8 cellular contexts compared by ENCODE assay signal in the genomic region with DNA sequence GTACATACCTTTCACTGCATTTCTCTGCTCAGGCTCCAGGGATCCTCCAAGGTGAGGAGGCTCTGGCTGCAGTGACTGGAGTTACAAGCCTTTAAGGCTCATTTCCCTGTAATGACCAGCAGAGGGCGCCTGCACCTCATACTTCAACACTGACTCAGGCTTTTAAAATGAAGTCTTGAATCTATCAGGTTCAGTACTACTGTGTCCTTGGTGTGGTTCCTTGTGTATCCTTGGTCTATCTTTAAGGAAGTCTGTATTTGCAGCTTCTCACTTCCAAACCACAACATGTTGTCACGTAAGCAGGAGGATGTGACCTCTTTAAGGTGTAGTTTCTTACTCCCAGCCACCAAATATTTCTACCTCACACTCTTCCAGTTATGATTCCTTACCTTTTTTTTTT. TPM values are rescaled to one million over a fixed set of nuclear protein-coding genes. Genes with fewer than 3 reads are reported as not detected.
DNase-seq lines count a peak whose midpoint lies in the region; ATAC-seq and TF ChIP-seq lines count a peak whose summit lies in the region.

No MANE protein-coding gene starts in this region.

- POLR2A ChIA-PET in SK-N-SH (lab: Yijun Ruan, JAX) = no interaction called here

- TF ChIP-seq RAD21 in SK-N-SH (IDR thresholded peaks at IDR 0.05; ENCODE audit: low read length) = peak; percentile 95

- H3K27me3 ChIP-seq in SK-N-SH (ENCODE audit: insufficient read depth) (no peaks in the 10 kb centered on the region), prostate gland (replicated peaks; ENCODE audit: insufficient read depth) (no peaks in the 10 kb centered on the region), aorta (ENCODE audit: control insufficient read depth in 1 of 2, insufficient read depth in 2 of 2, low read length in 1 of 2) (no peaks in the 10 kb centered on the region)

- no peak for TF ChIP-seq EP300 in SK-N-SH (IDR thresholded peaks at IDR 0.05; ENCODE audit: borderline replicate concordance in 1 of 2, low read depth in 1 of 2, low read length in 1 of 2)

- peak; percentile 29 for DNase-seq in NCI-H1048 (lab: John Stamatoyannopoulos, UW)
- DNase-seq in SK-N-SH = peak; percentile 61
- DNase-seq in activated naive CD4-positive, alpha-beta T cell treated with anti-CD3 and anti-CD28 coated beads, Interleukin-2, amount 50 U/mL, for 16 hours = peak; percentile 52
- DNase-seq in Right ventricle myocardium inferior (ENCODE audit: missing footprints) = peak; percentile 80
- peak; percentile 86 for DNase-seq in prostate gland (ENCODE audit: low spot score)
- DNase-seq in aorta = peak; percentile 66 to 79

- H3K36me3 ChIP-seq in SK-N-SH (replicated peaks in 1 of 2; ENCODE audit: control insufficient read depth in 1 of 2, insufficient read depth in 2 of 2, low read length in 1 of 2) (peaks cover 34 to 44% of the 10 kb centered on the region in 2 experiments), prostate gland (no peaks in the 10 kb centered on the region), aorta (ENCODE audit: control insufficient read depth in 1 of 2, insufficient read depth in 2 of 2, low read length in 1 of 2) (no peaks in the 10 kb centered on the region)

- H3F3A ChIP-seq in SK-N-SH (replicated peaks; ENCODE audit: insufficient read depth) = peaks cover 9% of the 10 kb centered on the region

- H2AFZ ChIP-seq in SK-N-SH (ENCODE audit: low read depth) = no peak overlapping the region

- no peak for TF ChIP-seq POLR2A in prostate gland (IDR thresholded peaks at IDR 0.05)

- H3K4me1 ChIP-seq in SK-N-SH (ENCODE audit: control insufficient read depth in 1 of 2, insufficient read depth in 2 of 2, low read depth in 1 of 2, low read length in 1 of 2) = peaks cover 8 to 10% of the 10 kb centered on the region in 2 experiments
- no peaks in the 10 kb centered on the region for H3K4me1 ChIP-seq in prostate gland (replicated peaks)
- H3K4me1 ChIP-seq in aorta (ENCODE audit: control insufficient read depth in 1 of 2, insufficient read depth in 2 of 2, low read length in 2 of 2) = no peaks in the 10 kb centered on the region

- TF ChIP-seq CTCF in GM12873 (IDR thresholded peaks at IDR 0.05; ENCODE audit: insufficient read depth, low read depth, low read length, missing control alignments) (peak; percentile 94), SK-N-SH (IDR thresholded peaks at IDR 0.05) (peak; percentile 93), prostate gland (IDR thresholded peaks at IDR 0.05) (peak; percentile 74 to 97 (median 96))

- H3K9me3 ChIP-seq in SK-N-SH = no peaks in the 10 kb centered on the region
- H3K9me3 ChIP-seq in prostate gland = no peaks in the 10 kb centered on the region
- no peaks in the 10 kb centered on the region for H3K9me3 ChIP-seq in aorta (ENCODE audit: control insufficient read depth, low read length)

- no peaks in the 10 kb centered on the region for H4K20me1 ChIP-seq in SK-N-SH (ENCODE audit: insufficient read depth)

- H3K27ac ChIP-seq in SK-N-SH (ENCODE audit: low read depth in 2 of 2, low read length in 1 of 2) (peak overlapping the region in 1 of 2 experiments; percentile 30; a peak in 1 of 4 replicates), prostate gland (no peak overlapping the region), aorta (ENCODE audit: low read depth in 1 of 2, low read length in 2 of 2) (no peak overlapping the region)

- intact Hi-C loops in Right ventricle myocardium inferior (cut with DNase I) (loop anchor here (1.0 kb wide), 2 partner anchors 143 to 250 kb away; no protein-coding TSS in a partner anchor), prostate gland (cut with DNase I) (loop anchor here (2.0 kb wide), 1 partner anchor 249 kb away; no protein-coding TSS in a partner anchor), aorta (cut with DNase I) (loop anchor here (2.0 to 5.0 kb wide), 4 partner anchors 85 to 250 kb away; no protein-coding TSS in a partner anchor)

- peaks cover 4% of the 10 kb centered on the region for H3K79me2 ChIP-seq in SK-N-SH (ENCODE audit: insufficient read depth)

- ATAC-seq in HG02588 (IDR thresholded peaks at IDR 0.05; ENCODE audit: unreplicated experiment) (peak; percentile 88), Right ventricle myocardium inferior (peak; percentile 87), aorta (ENCODE audit: low FRiP score) (peak; percentile 93)

- no peak overlapping the region for H3K4me2 ChIP-seq in SK-N-SH

- H3K9ac ChIP-seq in SK-N-SH = peak overlapping the region; percentile 20; the same call in 1 of the 2 replicates

- WGBS in SK-N-SH (ENCODE audit: low lambda C conversion rate) = 17% methylated on average over 2 of the region's 2 CpGs
- WGBS in prostate gland = 3% methylated on average over 2 of the region's 2 CpGs
- WGBS in aorta, 2 donors = 8% methylated on average over 2 of the region's 2 CpGs

- no peaks in the 10 kb centered on the region for H3K9me2 ChIP-seq in SK-N-SH

- H3K4me3 ChIP-seq in SK-N-SH (ENCODE audit: low read depth in 2 of 2, low read length in 1 of 2) (no peak overlapping the region; a peak in 1 of 4 replicates), prostate gland (no peak overlapping the region), aorta (ENCODE audit: low read length in 2 of 2) (no peak overlapping the region)

- CTCF ChIA-PET in SK-N-SH (lab: Yijun Ruan, JAX) = interaction anchor here (0.7 to 11.4 kb wide), 38 partner anchors 10 to 719 kb away, joined by 3 to 255 read pairs (median 7); a partner anchor contains a TSS

TF ChIP-seq in SK-N-SH, 30 proteins besides CTCF, POLR2A, EP300 and RAD21 (continues in another document):
- TF ChIP-seq, protein P1, sequence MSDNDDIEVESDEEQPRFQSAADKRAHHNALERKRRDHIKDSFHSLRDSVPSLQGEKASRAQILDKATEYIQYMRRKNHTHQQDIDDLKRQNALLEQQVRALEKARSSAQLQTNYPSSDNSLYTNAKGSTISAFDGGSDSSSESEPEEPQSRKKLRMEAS (IDR thresholded peaks at IDR 0.05; ENCODE audit: low read depth) = no peak
- TF ChIP-seq EZH2phosphoT487 (IDR thresholded peaks at IDR 0.05; ENCODE audit: borderline replicate concordance, low read depth) (no peak), FOSL2 (IDR thresholded peaks at IDR 0.05; ENCODE audit: borderline replicate concordance, low read depth) (peak; percentile 58; the same call in 1 of the 2 replicates), NRF1 (IDR thresholded peaks at IDR 0.05; ENCODE audit: low read depth, low read length) (no peak), GABPA (IDR thresholded peaks at IDR 0.05; ENCODE audit: low read depth) (no peak), TCF12 (IDR thresholded peaks at IDR 0.05) (peak; percentile 21; the same call in 1 of the 2 replicates), TAF1 (IDR thresholded peaks at IDR 0.05; ENCODE audit: borderline replicate concordance, low read depth, low read length) (no peak), TEAD4 (IDR thresholded peaks at IDR 0.05; ENCODE audit: borderline replicate concordance, insufficient read depth) (no peak), YY1 (IDR thresholded peaks at IDR 0.05; ENCODE audit: low read depth) (no peak), POLR2AphosphoS5 (IDR thresholded peaks at IDR 0.05; ENCODE audit: low read depth, low read length) (no peak), JUND (IDR thresholded peaks at IDR 0.05) (no peak; the same call in 1 of the 2 replicates), CHD2 (IDR thresholded peaks at IDR 0.05; ENCODE audit: low read length, partially characterized antibody) (no peak), MXI1 (IDR thresholded peaks at IDR 0.05; ENCODE audit: low read depth, low read length) (no peak)
- TF ChIP-seq, protein P2, sequence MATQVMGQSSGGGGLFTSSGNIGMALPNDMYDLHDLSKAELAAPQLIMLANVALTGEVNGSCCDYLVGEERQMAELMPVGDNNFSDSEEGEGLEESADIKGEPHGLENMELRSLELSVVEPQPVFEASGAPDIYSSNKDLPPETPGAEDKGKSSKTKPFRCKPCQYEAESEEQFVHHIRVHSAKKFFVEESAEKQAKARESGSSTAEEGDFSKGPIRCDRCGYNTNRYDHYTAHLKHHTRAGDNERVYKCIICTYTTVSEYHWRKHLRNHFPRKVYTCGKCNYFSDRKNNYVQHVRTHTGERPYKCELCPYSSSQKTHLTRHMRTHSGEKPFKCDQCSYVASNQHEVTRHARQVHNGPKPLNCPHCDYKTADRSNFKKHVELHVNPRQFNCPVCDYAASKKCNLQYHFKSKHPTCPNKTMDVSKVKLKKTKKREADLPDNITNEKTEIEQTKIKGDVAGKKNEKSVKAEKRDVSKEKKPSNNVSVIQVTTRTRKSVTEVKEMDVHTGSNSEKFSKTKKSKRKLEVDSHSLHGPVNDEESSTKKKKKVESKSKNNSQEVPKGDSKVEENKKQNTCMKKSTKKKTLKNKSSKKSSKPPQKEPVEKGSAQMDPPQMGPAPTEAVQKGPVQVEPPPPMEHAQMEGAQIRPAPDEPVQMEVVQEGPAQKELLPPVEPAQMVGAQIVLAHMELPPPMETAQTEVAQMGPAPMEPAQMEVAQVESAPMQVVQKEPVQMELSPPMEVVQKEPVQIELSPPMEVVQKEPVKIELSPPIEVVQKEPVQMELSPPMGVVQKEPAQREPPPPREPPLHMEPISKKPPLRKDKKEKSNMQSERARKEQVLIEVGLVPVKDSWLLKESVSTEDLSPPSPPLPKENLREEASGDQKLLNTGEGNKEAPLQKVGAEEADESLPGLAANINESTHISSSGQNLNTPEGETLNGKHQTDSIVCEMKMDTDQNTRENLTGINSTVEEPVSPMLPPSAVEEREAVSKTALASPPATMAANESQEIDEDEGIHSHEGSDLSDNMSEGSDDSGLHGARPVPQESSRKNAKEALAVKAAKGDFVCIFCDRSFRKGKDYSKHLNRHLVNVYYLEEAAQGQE (IDR thresholded peaks at IDR 0.05; ENCODE audit: low read depth, low read length) = 0 out of 2 replicates have a peak, but pooled peaks have one; percentile 11
- TF ChIP-seq, protein P3, sequence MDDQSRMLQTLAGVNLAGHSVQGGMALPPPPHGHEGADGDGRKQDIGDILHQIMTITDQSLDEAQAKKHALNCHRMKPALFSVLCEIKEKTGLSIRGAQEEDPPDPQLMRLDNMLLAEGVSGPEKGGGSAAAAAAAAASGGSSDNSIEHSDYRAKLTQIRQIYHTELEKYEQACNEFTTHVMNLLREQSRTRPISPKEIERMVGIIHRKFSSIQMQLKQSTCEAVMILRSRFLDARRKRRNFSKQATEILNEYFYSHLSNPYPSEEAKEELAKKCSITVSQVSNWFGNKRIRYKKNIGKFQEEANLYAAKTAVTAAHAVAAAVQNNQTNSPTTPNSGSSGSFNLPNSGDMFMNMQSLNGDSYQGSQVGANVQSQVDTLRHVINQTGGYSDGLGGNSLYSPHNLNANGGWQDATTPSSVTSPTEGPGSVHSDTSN (IDR thresholded peaks at IDR 0.05) = no peak

RNA-seq across cellular contexts. Expression of a gene that starts 43.1 kb away (rescaled TPM):
- polyA plus RNA-seq in SK-N-SH (2012; rRNA removed) (3.9 and 6.5 TPM in 2 replicates), aorta (under 1 TPM in 1 of 2 donors, not detected in 1; 0.15 TPM)
- 3.9 and 4.8 TPM in 2 replicates for polyA plus RNA-seq in SK-N-SH (2012; cell fraction: cytosol; rRNA removed)
- polyA plus RNA-seq in SK-N-SH (2012; cell fraction: nucleus; rRNA removed) = 7.1 and 15.1 TPM in 2 replicates
- total RNA-seq in Right ventricle myocardium inferior (4.0 TPM), prostate gland (1 to 10 TPM; 1.0 to 3.1 TPM), aorta (1 to 10 TPM; 1.1 to 1.3 TPM)

Comparison
In these comparisons a context has a peak if more than half of its experiments do, and no peak if none do; other contexts are left out.
1. DNase-seq: peak in every context shown above with its lines; median percentile 86 in prostate gland; 80 in Right ventricle myocardium inferior; 72 in aorta; 61 in SK-N-SH; 52 in activated naive CD4-positive, alpha-beta T cell treated with anti-CD3 and anti-CD28 coated beads, Interleukin-2, amount 50 U/mL, for 16 hours; 29 in NCI-H1048.